21 cellular contexts compared by ENCODE assay signal in the genomic region with DNA sequence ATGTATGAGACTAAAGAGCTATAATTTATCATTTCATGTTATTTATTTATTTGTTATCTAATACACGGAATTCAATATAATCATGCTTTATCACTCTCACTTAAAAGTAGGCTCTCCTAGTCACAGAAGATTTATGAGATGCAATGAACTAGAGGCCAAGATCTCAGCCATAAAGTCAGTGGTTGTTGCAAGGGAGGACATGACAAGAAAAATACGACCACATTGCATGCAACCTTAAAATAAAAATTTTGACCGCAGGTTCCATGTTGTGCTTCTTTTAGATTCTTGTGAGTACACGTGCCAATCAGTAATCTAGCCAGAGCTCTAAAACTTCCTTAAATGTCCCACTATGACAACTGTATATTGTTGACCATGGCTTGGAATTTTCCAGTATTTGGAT.
"Had no signal": no experiment of that assay in that cellular context is flagged by ENCODE, and none has a peak within 500 bp of the region (broad histone marks: within the 10 kb centered on the region; RNA-seq: fewer than 3 reads in every experiment).

No MANE protein-coding gene starts in this region.

- DNase-seq: effector memory CD8-positive, alpha-beta T cell; kidney; left cardiac atrium; left ventricle myocardium superior; mesendoderm; naive B cell; occipital lobe; pancreas; right cardiac atrium; stimulated activated CD4-positive, alpha-beta T cell treated with anti-CD3 and anti-CD28 coated beads, Interleukin-4, amount 100 ng/mL, for 1 hour; stimulated activated CD8-positive, alpha-beta memory T cell treated with anti-CD3 and anti-CD28 coated beads, Interleukin-4, amount 100 ng/mL, for 48 hours; stimulated activated naive CD8-positive, alpha-beta T cell treated with anti-CD3 and anti-CD28 coated beads, Interleukin-15, Interleukin-2, amounts not matched to agents 100 U/mL and 50 U/mL, for 24 hours; thyroid gland had no signal

- H3K27me3 ChIP-seq: esophagus muscularis mucosa, suprapubic skin, thyroid gland had no signal

- H3K4me2 ChIP-seq: smooth muscle cell had no signal

- FAIRE-seq: urothelium cell line had no signal

- H3K27ac ChIP-seq: coronary artery, epithelial cell of prostate, esophagus muscularis mucosa, pancreas, suprapubic skin, thyroid gland had no signal

- H3K4me1 ChIP-seq: esophagus muscularis mucosa, pancreas, suprapubic skin, thyroid gland had no signal

- H3K4me3 ChIP-seq: coronary artery, esophagus muscularis mucosa, lung, pancreas, smooth muscle cell, suprapubic skin, thyroid gland had no signal

- ATAC-seq: effector memory CD8-positive, alpha-beta T cell; left cardiac atrium; left ventricle myocardium superior; pancreas; right cardiac atrium; stimulated activated effector memory CD8-positive, alpha-beta T cell treated with anti-CD3 and anti-CD28 coated beads, Interleukin-12 subunit alpha, Interleukin-12 subunit beta, amount 100 ng/mL, for 72 hours; stimulated activated naive CD8-positive, alpha-beta T cell treated with anti-CD3 and anti-CD28 coated beads, Interleukin-15, Interleukin-2, amounts not matched to agents 100 U/mL and 50 U/mL, for 24 hours had no signal

- H3K9me3 ChIP-seq: esophagus muscularis mucosa, pancreas, suprapubic skin, thyroid gland had no signal

- H3K36me3 ChIP-seq: esophagus muscularis mucosa, pancreas, suprapubic skin, thyroid gland had no signal
